ENCODE assay signal across 23 cellular contexts in genomic region chr1:1132042-1132927, GRCh38. TPM values are rescaled to one million over a fixed set of nuclear protein-coding genes. Genes with fewer than 3 reads are reported as not detected.
DNase-seq lines count a peak whose midpoint lies in the region; ATAC-seq and TF ChIP-seq lines count a peak whose summit lies in the region.
"Had no signal": no experiment of that assay in that cellular context is flagged by ENCODE, and none has a peak within 500 bp of the region (broad histone marks: within the 10 kb centered on the region; RNA-seq: fewer than 3 reads in every experiment).

No MANE protein-coding gene starts in this region.

- H3K4me3 Mint-ChIP-seq in activated naive CD8-positive, alpha-beta T cell treated with anti-CD3 and anti-CD28 coated beads for 36 hours, result no peak overlapping the region
- H3K4me3 Mint-ChIP-seq: activated CD8-positive, alpha-beta T cell treated with anti-CD3 and anti-CD28 coated beads, Interleukin-2, amount 10 ng/mL, durations not matched to agents 7 days and 5 days; activated T-helper 1 cell treated with anti-CD3 and anti-CD28 coated beads, Interleukin-12 subunit alpha, Interleukin-12 subunit beta, Interleukin-2, Interleukin-4 antibody, amounts not matched to agents 30 ng/mL and 10 ng/mL and 1 ng/mL, durations not matched to agents 14 hours and 24 hours and 36 hours; CD14-positive monocyte; natural killer cell had no signal

- no peak overlapping the region for H3K27ac Mint-ChIP-seq in activated naive CD8-positive, alpha-beta T cell treated with anti-CD3 and anti-CD28 coated beads for 36 hours
- H3K27ac Mint-ChIP-seq: activated CD8-positive, alpha-beta T cell treated with anti-CD3 and anti-CD28 coated beads, Interleukin-2, amount 10 ng/mL, durations not matched to agents 7 days and 5 days; activated T-helper 1 cell treated with anti-CD3 and anti-CD28 coated beads, Interleukin-12 subunit alpha, Interleukin-12 subunit beta, Interleukin-2, Interleukin-4 antibody, amounts not matched to agents 30 ng/mL and 10 ng/mL and 1 ng/mL, durations not matched to agents 14 hours and 24 hours and 36 hours; CD14-positive monocyte; natural killer cell had no signal

- no peaks in the 10 kb centered on the region for H3K9me3 ChIP-seq in mammary epithelial cell (replicated peaks; ENCODE audit: insufficient read depth, low read length)
- H3K9me3 ChIP-seq in heart right ventricle, result no peaks in the 10 kb centered on the region
- no peaks in the 10 kb centered on the region for H3K9me3 ChIP-seq in muscle layer of duodenum (ENCODE audit: control insufficient read depth in 1 of 2, low read length in 2 of 2)
- no peaks in the 10 kb centered on the region for H3K9me3 ChIP-seq in transverse colon
- H3K9me3 ChIP-seq: adrenal gland, thyroid gland had no signal

- peak; percentile 60 for TF ChIP-seq POLR2A in transverse colon (IDR thresholded peaks at IDR 0.05)

- WGBS in mammary epithelial cell (ENCODE audit: low coverage, missing lambda C conversion rate), result 79% methylated on average over 15 of the region's 45 CpGs
- WGBS in heart right ventricle, 2 donors, result 79 to 82% methylated on average over 45 of the region's 45 CpGs
- 51 to 59% methylated on average over 8 to 45 of the region's 45 CpGs for WGBS in transverse colon (ENCODE audit: low coverage in 1 of 2), 2 donors

- H3K27me3 ChIP-seq in mammary epithelial cell (ENCODE audit: insufficient read depth, low read length) (peaks cover 3% of the 10 kb centered on the region), heart right ventricle (peaks cover 0 to 20% (median 12%) of the 10 kb centered on the region in 7 donors), muscle layer of duodenum (ENCODE audit: low read depth, low read length) (no peaks in the 10 kb centered on the region), transverse colon (peaks cover 8% of the 10 kb centered on the region)

- no peaks in the 10 kb centered on the region for H3K36me3 Mint-ChIP-seq in activated naive CD8-positive, alpha-beta T cell treated with anti-CD3 and anti-CD28 coated beads for 36 hours
- H3K36me3 Mint-ChIP-seq: CD14-positive monocyte, natural killer cell had no signal

- H3K9ac ChIP-seq in mammary epithelial cell (ENCODE audit: insufficient read depth, low read length), result no peak overlapping the region

- no peaks in the 10 kb centered on the region for H3K36me3 ChIP-seq in mammary epithelial cell (ENCODE audit: insufficient read depth, low read length)
- H3K36me3 ChIP-seq in heart right ventricle, result no peaks in the 10 kb centered on the region
- no peaks in the 10 kb centered on the region for H3K36me3 ChIP-seq in muscle layer of duodenum (ENCODE audit: control insufficient read depth in 1 of 2, insufficient read depth in 2 of 2, low read length in 2 of 2)
- H3K36me3 ChIP-seq in transverse colon, result no peaks in the 10 kb centered on the region
- H3K36me3 ChIP-seq: adrenal gland, thyroid gland had no signal

- in situ Hi-C loops in T47D (cut with HindIII; ENCODE audit: low pct_unique_long_range_greater_than_20kb, low sequenced_read_pairs), result no loop called here
- in situ Hi-C loops in mammary epithelial cell (cut with MboI; ENCODE audit: low sequenced_read_pairs in 2 of 2), result no loop called here
- in situ Hi-C loops in transverse colon (cut with MboI; ENCODE audit: low pct_ligation_motif_present in 1 of 4, low pct_unique_long_range_greater_than_20kb in 1 of 4, low sequenced_read_pairs in 3 of 4), result no loop called here

- no peak overlapping the region for H3K27ac ChIP-seq in mammary epithelial cell (ENCODE audit: insufficient read depth, low read depth, low read length)
- H3K27ac ChIP-seq in heart right ventricle, result peak overlapping the region in 8 of 10 donors; percentile 24 to 70 (median 54)
- H3K27ac ChIP-seq in muscle layer of duodenum (ENCODE audit: low read length), result peak overlapping the region; percentile 69
- peak overlapping the region; percentile 88 to 93 (median 92) for H3K27ac ChIP-seq in transverse colon
- H3K27ac ChIP-seq: adrenal gland, thyroid gland had no signal

- H3K27me3 Mint-ChIP-seq in activated naive CD8-positive, alpha-beta T cell treated with anti-CD3 and anti-CD28 coated beads for 36 hours, result no peaks in the 10 kb centered on the region

- H3K79me2 ChIP-seq in mammary epithelial cell (ENCODE audit: insufficient read depth, low read length), result no peaks in the 10 kb centered on the region

- peak; percentile 59 to 89 for DNase-seq in T47D (ENCODE audit: low read depth in 1 of 2, low spot score in 1 of 2)
- DNase-seq in mammary epithelial cell, result no peak
- peak; percentile 26 to 29 for DNase-seq in heart right ventricle
- peak; percentile 70 for DNase-seq in transverse colon
- DNase-seq in activated CD4-positive, alpha-beta T cell treated with anti-CD3 and anti-CD28 coated beads for 4 hours, result no peak
- no peak for DNase-seq in activated naive CD8-positive, alpha-beta T cell treated with anti-CD3 and anti-CD28 coated beads for 36 hours
- DNase-seq: 8988T; activated CD8-positive, alpha-beta T cell treated with anti-CD3 and anti-CD28 coated beads, Interleukin-2, amount 10 ng/mL, durations not matched to agents 7 days and 5 days; adrenal gland; cerebellar nuclear complex; DND-41; foreskin melanocyte; MM.1S; natural killer cell; NCI-H1930; NCI-H524; right cardiac atrium; stimulated activated CD4-positive, alpha-beta T cell treated with anti-CD3 and anti-CD28 coated beads, Interleukin-2, amount 100 ng/mL, for 24 hours; thyroid gland had no signal

- no peaks in the 10 kb centered on the region for H4K20me1 ChIP-seq in mammary epithelial cell (ENCODE audit: insufficient read depth, low read length)

- no peak overlapping the region for H2AFZ ChIP-seq in mammary epithelial cell (ENCODE audit: low read depth, low read length)

- CTCF ChIA-PET in mammary epithelial cell (lab: Charles Lee; ENCODE audit: low non-redundant PET), result no interaction called here

- dilution Hi-C loops in mammary epithelial cell (cut with HindIII; ENCODE audit: low sequenced_read_pairs), result no loop called here

- H3K4me3 ChIP-seq in mammary epithelial cell (replicated peaks in 1 of 3; ENCODE audit: insufficient read depth in 1 of 3, low read depth in 2 of 3, low read length in 3 of 3), result no peak overlapping the region
- no peak overlapping the region for H3K4me3 ChIP-seq in heart right ventricle
- no peak overlapping the region for H3K4me3 ChIP-seq in muscle layer of duodenum (ENCODE audit: low read depth in 1 of 2, low read length in 2 of 2)
- peak overlapping the region in 2 of 4 donors; percentile 25 to 29 for H3K4me3 ChIP-seq in transverse colon
- H3K4me3 ChIP-seq: adrenal gland, thyroid gland had no signal

- TF ChIP-seq CTCF in mammary epithelial cell (conservative IDR thresholded peaks at IDR 0.05 in 1 of 2, IDR thresholded peaks at IDR 0.05 in 1 of 2; ENCODE audit: extremely low read depth in 1 of 2, insufficient read depth in 1 of 2, low read depth in 1 of 2, low read length in 2 of 2) (no peak), heart right ventricle (IDR thresholded peaks at IDR 0.05) (no peak), transverse colon (IDR thresholded peaks at IDR 0.05) (no peak)

- no TSS peak for BruUV-seq in mammary epithelial cell (replicated peaks; lab: Mats Ljungman, UMichigan)

- H3K4me1 ChIP-seq in mammary epithelial cell (ENCODE audit: insufficient read depth, low read length), result no peaks in the 10 kb centered on the region
- H3K4me1 ChIP-seq in heart right ventricle, result peaks cover 0 to 18% (median 0%) of the 10 kb centered on the region in 9 donors
- H3K4me1 ChIP-seq in muscle layer of duodenum (ENCODE audit: control insufficient read depth in 1 of 2, insufficient read depth in 2 of 2, low read length in 2 of 2), result no peaks in the 10 kb centered on the region
- H3K4me1 ChIP-seq in transverse colon, result peaks cover 12 to 68% (median 36%) of the 10 kb centered on the region in 4 donors
- H3K4me1 ChIP-seq: adrenal gland had no signal

- peak in 7 of 8 donors; percentile 8 to 47 (median 26) for ATAC-seq in heart right ventricle
- ATAC-seq in activated CD4-positive, CD25-positive, alpha-beta regulatory T cell treated with anti-CD3 and anti-CD28 coated beads, Interleukin-2, amount 50 U/mL, for 24 hours, result no peak
- ATAC-seq: activated CD8-positive, alpha-beta T cell treated with anti-CD3 and anti-CD28 coated beads, Interleukin-2, amount 10 ng/mL, durations not matched to agents 7 days and 5 days; natural killer cell had no signal

- H3K4me2 ChIP-seq in mammary epithelial cell (ENCODE audit: insufficient read depth, low read depth, low read length), result no peak overlapping the region

- no peak for TF ChIP-seq EP300 in transverse colon (IDR thresholded peaks at IDR 0.05; ENCODE audit: low read depth)

- no peaks in the 10 kb centered on the region for H3K9me3 Mint-ChIP-seq in activated naive CD8-positive, alpha-beta T cell treated with anti-CD3 and anti-CD28 coated beads for 36 hours
- H3K9me3 Mint-ChIP-seq: activated T-helper 1 cell treated with anti-CD3 and anti-CD28 coated beads, Interleukin-12 subunit alpha, Interleukin-12 subunit beta, Interleukin-2, Interleukin-4 antibody, amounts not matched to agents 30 ng/mL and 10 ng/mL and 1 ng/mL, durations not matched to agents 14 hours and 24 hours and 36 hours; natural killer cell had no signal

- intact Hi-C loops in mammary epithelial cell (cut with micrococcal nuclease), result no loop called here
- intact Hi-C loops in heart right ventricle (cut with DNase I), result no loop called here
- intact Hi-C loops in transverse colon (cut with DNase I; ENCODE audit: low total_unique reads), result no loop called here

- peaks cover under 1% of the 10 kb centered on the region for H3K4me1 Mint-ChIP-seq in activated naive CD8-positive, alpha-beta T cell treated with anti-CD3 and anti-CD28 coated beads for 36 hours
- H3K4me1 Mint-ChIP-seq: CD14-positive monocyte had no signal

RNA-seq across cellular contexts. Expression of gene C1orf159, which starts 16.4 kb away (rescaled TPM):
- total RNA-seq in mammary epithelial cell (10 to 100 TPM in 1 of 2 donors, 1 to 10 TPM in 1; 9.5 to 23.8 TPM), heart right ventricle (1 to 10 TPM; 2.9 to 6.0 (median 3.5) TPM), transverse colon (100 to 1,000 TPM in 1 of 4 donors, 10 to 100 TPM in 3; 23.6 to 108 (median 47.3) TPM)
- polyA plus RNA-seq in mammary epithelial cell (11.6 TPM), heart right ventricle (10 to 100 TPM in 1 of 2 donors, 1 to 10 TPM in 1; 7.1 to 14.0 TPM)
- polyA minus RNA-seq in mammary epithelial cell, result 0.88 TPM
- 10 to 100 TPM; 18.9 to 19.0 TPM for total RNA-seq in activated naive CD8-positive, alpha-beta T cell treated with anti-CD3 and anti-CD28 coated beads for 36 hours

RNA-seq across cellular contexts. Expression of gene TTLL10, which starts 41.4 kb away (rescaled TPM):
- not detected for total RNA-seq in mammary epithelial cell
- polyA plus RNA-seq in mammary epithelial cell, result not detected
- polyA minus RNA-seq in mammary epithelial cell, result not detected
- total RNA-seq in heart right ventricle, result under 1 TPM in 7 of 10 donors, not detected in 3; 0.11 to 0.53 (median 0.26) TPM
- polyA plus RNA-seq in heart right ventricle, result under 1 TPM; 0.09 to 0.29 TPM
- under 1 TPM in 2 of 4 donors, not detected in 2; 0.40 to 0.48 TPM for total RNA-seq in transverse colon
- not detected for total RNA-seq in activated naive CD8-positive, alpha-beta T cell treated with anti-CD3 and anti-CD28 coated beads for 36 hours
- total RNA-seq: adrenal gland, right cardiac atrium had no signal

RNA-seq across cellular contexts. Expression of gene RNF223, which starts 58.2 kb away (rescaled TPM):
- under 1 TPM in 1 of 2 donors, not detected in 1; 0.17 TPM for total RNA-seq in mammary epithelial cell
- polyA plus RNA-seq in mammary epithelial cell, result 0.06 TPM
- polyA minus RNA-seq in mammary epithelial cell, result not detected
- not detected for total RNA-seq in heart right ventricle
- polyA plus RNA-seq in heart right ventricle, result not detected
- total RNA-seq in transverse colon, result 1 to 10 TPM; 3.0 to 7.5 (median 5.0) TPM
- not detected for total RNA-seq in activated naive CD8-positive, alpha-beta T cell treated with anti-CD3 and anti-CD28 coated beads for 36 hours
- total RNA-seq: activated CD8-positive, alpha-beta T cell treated with anti-CD3 and anti-CD28 coated beads, Interleukin-2, amount 10 ng/mL, durations not matched to agents 7 days and 5 days; adrenal gland; natural killer cell; right cardiac atrium; thyroid gland had no signal
- polyA plus RNA-seq: CD14-positive monocyte, right cardiac atrium had no signal

Comparison
In these comparisons a context has a peak if more than half of its experiments do, and no peak if none do; other contexts are left out.
1. DNase-seq: peak in T47D (2 of 2), heart right ventricle (2 of 2) and transverse colon (single experiment); none in mammary epithelial cell (single experiment), activated CD4-positive, alpha-beta T cell treated with anti-CD3 and anti-CD28 coated beads for 4 hours (0 of 2) and activated naive CD8-positive, alpha-beta T cell treated with anti-CD3 and anti-CD28 coated beads for 36 hours (single experiment).
2. ATAC-seq: peak in heart right ventricle (7 of 8); none in activated CD4-positive, CD25-positive, alpha-beta regulatory T cell treated with anti-CD3 and anti-CD28 coated beads, Interleukin-2, amount 50 U/mL, for 24 hours (0 of 2).